17 cellular contexts compared by ENCODE assay signal in the genomic region with DNA sequence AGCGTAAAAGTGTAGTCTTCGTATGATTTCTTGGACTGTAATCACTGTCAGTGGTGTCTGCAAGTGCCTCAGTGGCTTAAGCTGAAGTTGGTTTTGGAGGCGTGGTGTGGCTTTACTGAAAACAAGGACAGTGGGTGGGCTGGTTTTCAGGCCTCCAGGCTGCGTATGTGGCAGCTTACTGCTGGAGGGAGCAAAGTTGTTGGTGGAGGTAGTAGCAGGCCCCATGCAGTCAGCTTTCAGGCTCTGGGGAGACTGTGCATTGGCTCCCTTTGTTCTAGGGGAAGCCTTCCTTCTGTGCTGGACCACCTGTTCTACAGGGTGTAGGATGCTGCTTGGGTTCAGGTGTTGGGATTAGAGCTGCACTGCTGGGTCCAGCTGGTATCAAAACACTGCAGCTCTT.
DNase-seq lines count a peak whose midpoint lies in the region; ATAC-seq and TF ChIP-seq lines count a peak whose summit lies in the region.
"Had no signal": no experiment of that assay in that cellular context is flagged by ENCODE, and none has a peak within 500 bp of the region (broad histone marks: within the 10 kb centered on the region; RNA-seq: fewer than 3 reads in every experiment).

No MANE protein-coding gene starts in this region.

- POLR2A ChIA-PET in CD8-positive, alpha-beta memory T cell (lab: Charles Lee) = no interaction called here
- POLR2A ChIA-PET in naive thymus-derived CD4-positive, alpha-beta T cell (lab: Charles Lee) = interaction anchor here (0.6 to 0.9 kb wide), 3 partner anchors 15 to 82 kb away, joined by 3 read pairs; no protein-coding TSS in a partner anchor

- CTCF ChIA-PET in CD8-positive, alpha-beta memory T cell (lab: Charles Lee) = interaction anchor here (1.2 kb wide), 2 partner anchors 14 to 34 kb away, joined by 3 to 4 read pairs; no protein-coding TSS in a partner anchor
- CTCF ChIA-PET in naive thymus-derived CD4-positive, alpha-beta T cell (lab: Charles Lee) = no interaction called here

- peaks cover 2% of the 10 kb centered on the region for H3F3A ChIP-seq in smooth muscle cell (ENCODE audit: low read depth)

- no peaks in the 10 kb centered on the region for H3K27me3 Mint-ChIP-seq in T-helper 2 cell treated with Interferon-gamma antibody and Interleukin-4, amounts not matched to agents 5 μg/mL and 100 μg/mL, for 36 hours (ENCODE audit: low read depth)
- peaks cover 0 to 3% of the 10 kb centered on the region in 2 donors for H3K27me3 Mint-ChIP-seq in CD8-positive, alpha-beta memory T cell
- no peaks in the 10 kb centered on the region for H3K27me3 Mint-ChIP-seq in naive thymus-derived CD4-positive, alpha-beta T cell

- no peak for TF ChIP-seq CTCF in smooth muscle cell (IDR thresholded peaks at IDR 0.05; ENCODE audit: borderline replicate concordance, insufficient read depth, poor library complexity, severe bottlenecking)
- TF ChIP-seq CTCF in gastrocnemius medialis (IDR thresholded peaks at IDR 0.05 in 4 of 5, conservative IDR thresholded peaks at IDR 0.05 in 1 of 5) = no peak

- H3K9ac ChIP-seq in smooth muscle cell (ENCODE audit: low read depth) = no peak overlapping the region

- no peak for DNase-seq in T-helper 2 cell treated with Interferon-gamma antibody and Interleukin-4, amounts not matched to agents 5 μg/mL and 100 μg/mL, for 36 hours (ENCODE audit: low spot score)
- DNase-seq in T-helper 2 cell (no peak), smooth muscle cell (lab: John Stamatoyannopoulos, UW; ENCODE audit: unreplicated experiment) (no peak), SHP77 treated with DMSO at 0.1 percent for 48 hours (lab: John Stamatoyannopoulos, UW) (no peak), gastrocnemius medialis (no peak)
- no peak for DNase-seq in CD8-positive, alpha-beta memory T cell
- DNase-seq in activated naive CD4-positive, alpha-beta T cell treated with anti-CD3 and anti-CD28 coated beads, Interleukin-2, amount 50 U/mL, for 72 hours (ENCODE audit: low spot score in 2 of 2) = no peak
- DNase-seq in naive thymus-derived CD4-positive, alpha-beta T cell = no peak
- DNase-seq: activated T-cell treated with anti-CD3 and anti-CD28 coated beads, Interleukin-2, amount 50 U/mL, for 1 hour; amniotic stem cell; EL; left ventricle myocardium superior; mucosa of descending colon; NCI-H1417 treated with DMSO at 0.1 percent for 48 hours; NCI-H524 treated with DMSO at 0.1 percent for 48 hours; stimulated activated CD4-positive, alpha-beta T cell treated with anti-CD3 and anti-CD28 coated beads, Interleukin-12 subunit alpha, Interleukin-12 subunit beta, amount 100 ng/mL, for 4 hours had no signal

- peak overlapping the region; percentile 13 for H3K4me3 Mint-ChIP-seq in T-helper 2 cell treated with Interferon-gamma antibody and Interleukin-4, amounts not matched to agents 5 μg/mL and 100 μg/mL, for 36 hours
- peak overlapping the region in 3 of 7 donors; percentile 51 to 70 (median 59) for H3K4me3 Mint-ChIP-seq in CD8-positive, alpha-beta memory T cell
- peak overlapping the region in 9 of 10 donors; percentile 2 to 71 (median 56) for H3K4me3 Mint-ChIP-seq in naive thymus-derived CD4-positive, alpha-beta T cell

- no peak for ATAC-seq in activated naive CD4-positive, alpha-beta T cell treated with anti-CD3 and anti-CD28 coated beads, Interleukin-2, amount 50 U/mL, for 72 hours
- ATAC-seq in naive thymus-derived CD4-positive, alpha-beta T cell = no peak
- ATAC-seq in gastrocnemius medialis = no peak
- ATAC-seq: left ventricle myocardium superior, mucosa of descending colon had no signal

- 91% methylated on average over 4 of the region's 4 CpGs for WGBS in smooth muscle cell (ENCODE audit: low lambda C conversion rate)

- H2AFZ ChIP-seq in smooth muscle cell (ENCODE audit: low read depth) = no peak overlapping the region

- H3K27me3 ChIP-seq in CD8-positive, alpha-beta memory T cell (ENCODE audit: insufficient read depth, low read length, poor library complexity, severe bottlenecking) = no peaks in the 10 kb centered on the region
- no peaks in the 10 kb centered on the region for H3K27me3 ChIP-seq in naive thymus-derived CD4-positive, alpha-beta T cell (ENCODE audit: control insufficient read depth in 2 of 2, insufficient read depth in 2 of 2, low read length in 2 of 2)
- no peaks in the 10 kb centered on the region for H3K27me3 ChIP-seq in smooth muscle cell (ENCODE audit: low read depth)
- no peaks in the 10 kb centered on the region for H3K27me3 ChIP-seq in gastrocnemius medialis

- peaks cover 51% of the 10 kb centered on the region for H4K20me1 ChIP-seq in smooth muscle cell (ENCODE audit: low read depth)

- no peak overlapping the region for H3K27ac ChIP-seq in CD8-positive, alpha-beta memory T cell (ENCODE audit: low read depth, low read length)
- H3K27ac ChIP-seq in naive thymus-derived CD4-positive, alpha-beta T cell (ENCODE audit: low read depth, low read length) = peak overlapping the region; percentile 4
- H3K27ac ChIP-seq in smooth muscle cell (ENCODE audit: low read depth) (no peak overlapping the region), gastrocnemius medialis (no peak overlapping the region)
- H3K27ac ChIP-seq: HL-60 had no signal

- H3K4me1 Mint-ChIP-seq in T-helper 2 cell treated with Interferon-gamma antibody and Interleukin-4, amounts not matched to agents 5 μg/mL and 100 μg/mL, for 36 hours (ENCODE audit: low read depth) = peaks cover 57% of the 10 kb centered on the region
- H3K4me1 Mint-ChIP-seq in CD8-positive, alpha-beta memory T cell = peaks cover 90 to 100% (median 97%) of the 10 kb centered on the region in 3 donors
- peaks cover 51 to 96% (median 89%) of the 10 kb centered on the region in 7 donors for H3K4me1 Mint-ChIP-seq in naive thymus-derived CD4-positive, alpha-beta T cell

- peaks cover 70% of the 10 kb centered on the region for H3K36me3 Mint-ChIP-seq in T-helper 2 cell treated with Interferon-gamma antibody and Interleukin-4, amounts not matched to agents 5 μg/mL and 100 μg/mL, for 36 hours (ENCODE audit: low read depth)
- H3K36me3 Mint-ChIP-seq in CD8-positive, alpha-beta memory T cell = peaks cover 24 to 57% (median 51%) of the 10 kb centered on the region in 3 donors
- peaks cover 47 to 84% of the 10 kb centered on the region in 2 donors for H3K36me3 Mint-ChIP-seq in activated naive CD4-positive, alpha-beta T cell treated with anti-CD3 and anti-CD28 coated beads, Interleukin-2, amount 50 U/mL, for 72 hours
- peaks cover 18 to 82% (median 77%) of the 10 kb centered on the region in 5 donors for H3K36me3 Mint-ChIP-seq in naive thymus-derived CD4-positive, alpha-beta T cell

- intact Hi-C loops in naive thymus-derived CD4-positive, alpha-beta T cell (cut with micrococcal nuclease) = loop anchor here in 1 of 2 donors (5.0 kb wide), 1 partner anchor 89 kb away; no protein-coding TSS in a partner anchor
- intact Hi-C loops in gastrocnemius medialis (cut with DNase I; ENCODE audit: low total_unique reads) = no loop called here

- no peak overlapping the region for H3K4me2 ChIP-seq in smooth muscle cell

- TF ChIP-seq POLR2A in gastrocnemius medialis (IDR thresholded peaks at IDR 0.05) = no peak

- H3K9me3 ChIP-seq in CD8-positive, alpha-beta memory T cell (ENCODE audit: low read length) = peaks cover 15% of the 10 kb centered on the region
- H3K9me3 ChIP-seq in naive thymus-derived CD4-positive, alpha-beta T cell (ENCODE audit: control insufficient read depth in 2 of 3, low read length in 3 of 3) = peaks cover 0 to 56% (median 3%) of the 10 kb centered on the region in 3 experiments
- peaks cover 10% of the 10 kb centered on the region for H3K9me3 ChIP-seq in smooth muscle cell (replicated peaks; ENCODE audit: low read depth)
- H3K9me3 ChIP-seq in gastrocnemius medialis = no peaks in the 10 kb centered on the region

- peaks cover 53% of the 10 kb centered on the region for H3K9me3 Mint-ChIP-seq in T-helper 2 cell treated with Interferon-gamma antibody and Interleukin-4, amounts not matched to agents 5 μg/mL and 100 μg/mL, for 36 hours
- H3K9me3 Mint-ChIP-seq in CD8-positive, alpha-beta memory T cell = peaks cover 32 to 49% (median 48%) of the 10 kb centered on the region in 5 donors
- peaks cover 8 to 28% of the 10 kb centered on the region in 2 donors for H3K9me3 Mint-ChIP-seq in activated naive CD4-positive, alpha-beta T cell treated with anti-CD3 and anti-CD28 coated beads, Interleukin-2, amount 50 U/mL, for 72 hours
- H3K9me3 Mint-ChIP-seq in naive thymus-derived CD4-positive, alpha-beta T cell = peaks cover 11 to 66% (median 48%) of the 10 kb centered on the region in 11 donors

- H3K79me2 ChIP-seq in smooth muscle cell (ENCODE audit: low read depth) = peaks cover 75% of the 10 kb centered on the region

- no peaks in the 10 kb centered on the region for H3K36me3 ChIP-seq in CD8-positive, alpha-beta memory T cell (ENCODE audit: insufficient read depth, low read length)
- peaks cover 0 to 6% (median 0%) of the 10 kb centered on the region in 3 experiments for H3K36me3 ChIP-seq in naive thymus-derived CD4-positive, alpha-beta T cell (ENCODE audit: control insufficient read depth in 2 of 3, insufficient read depth in 3 of 3, low read length in 3 of 3)
- H3K36me3 ChIP-seq in smooth muscle cell (ENCODE audit: low read depth) (peaks cover 4% of the 10 kb centered on the region), gastrocnemius medialis (no peaks in the 10 kb centered on the region)

- in situ Hi-C loops in gastrocnemius medialis (cut with MboI; ENCODE audit: low sequenced_read_pairs in 4 of 4) = no loop called here

- peaks cover 63% of the 10 kb centered on the region for H3K4me1 ChIP-seq in CD8-positive, alpha-beta memory T cell (ENCODE audit: insufficient read depth, low read length)
- peaks cover 57 to 62% of the 10 kb centered on the region in 2 donors for H3K4me1 ChIP-seq in naive thymus-derived CD4-positive, alpha-beta T cell (ENCODE audit: control insufficient read depth in 2 of 2, insufficient read depth in 2 of 2, low read length in 2 of 2)
- H3K4me1 ChIP-seq in smooth muscle cell (ENCODE audit: low read depth) (peaks cover 8% of the 10 kb centered on the region), gastrocnemius medialis (peaks cover 12 to 27% of the 10 kb centered on the region in 2 donors)

- H3K4me3 ChIP-seq in CD8-positive, alpha-beta memory T cell (ENCODE audit: low read length) = peak overlapping the region; percentile 7
- peak overlapping the region; percentile 12 for H3K4me3 ChIP-seq in naive thymus-derived CD4-positive, alpha-beta T cell (ENCODE audit: low read length)
- H3K4me3 ChIP-seq in smooth muscle cell (no peak overlapping the region), gastrocnemius medialis (no peak overlapping the region)
- H3K4me3 ChIP-seq: mucosa of descending colon had no signal

- H3K27ac Mint-ChIP-seq in T-helper 2 cell treated with Interferon-gamma antibody and Interleukin-4, amounts not matched to agents 5 μg/mL and 100 μg/mL, for 36 hours = peak overlapping the region; percentile 26
- peak overlapping the region; percentile 4 to 93 (median 74) for H3K27ac Mint-ChIP-seq in CD8-positive, alpha-beta memory T cell
- H3K27ac Mint-ChIP-seq in activated naive CD4-positive, alpha-beta T cell treated with anti-CD3 and anti-CD28 coated beads, Interleukin-2, amount 50 U/mL, for 72 hours = peak overlapping the region; percentile 90 to 91
- H3K27ac Mint-ChIP-seq in naive thymus-derived CD4-positive, alpha-beta T cell = peak overlapping the region; percentile 70 to 92 (median 84)

Comparison
In these comparisons a context has a peak if more than half of its experiments do, and no peak if none do; other contexts are left out.
1. H3K27ac Mint-ChIP-seq: peak in every context shown above with its lines; median percentile 90 in activated naive CD4-positive, alpha-beta T cell treated with anti-CD3 and anti-CD28 coated beads, Interleukin-2, amount 50 U/mL, for 72 hours; 84 in naive thymus-derived CD4-positive, alpha-beta T cell; 74 in CD8-positive, alpha-beta memory T cell; 26 in T-helper 2 cell treated with Interferon-gamma antibody and Interleukin-4, amounts not matched to agents 5 μg/mL and 100 μg/mL, for 36 hours.
2. H3K4me3 ChIP-seq: peak in CD8-positive, alpha-beta memory T cell (single experiment) and naive thymus-derived CD4-positive, alpha-beta T cell (single experiment); none in smooth muscle cell (single experiment) and gastrocnemius medialis (0 of 4).